Comparison of ENCODE assay signal across 25 cellular contexts in the genomic region with DNA sequence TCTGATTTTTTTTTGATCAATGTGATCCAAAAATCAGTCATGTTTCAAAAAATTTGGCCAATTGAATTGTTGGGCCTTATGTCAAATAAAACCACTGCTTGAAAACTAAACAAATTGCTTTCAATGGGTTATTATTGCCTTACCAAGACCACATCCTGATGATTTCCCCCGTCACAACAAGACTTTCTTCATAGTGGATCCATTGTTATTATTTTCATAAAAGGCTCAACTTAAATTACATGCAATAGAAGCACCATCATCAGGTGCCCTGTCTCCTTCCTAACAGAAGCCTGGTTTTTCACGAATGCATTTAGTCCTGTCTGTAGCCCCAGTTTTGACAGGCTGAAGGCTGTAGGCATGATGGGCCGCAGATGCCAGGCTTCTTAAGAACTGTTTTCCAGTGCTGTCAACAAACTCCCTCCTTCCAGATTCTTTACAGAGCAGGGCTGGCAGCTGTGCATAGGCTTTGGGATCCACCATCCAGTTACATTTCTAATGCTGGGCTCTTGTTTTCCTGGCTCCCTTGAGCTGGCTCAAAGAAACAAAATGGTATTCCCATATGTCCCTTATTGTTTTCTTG.
DNase-seq lines count a peak whose midpoint lies in the region; ATAC-seq and TF ChIP-seq lines count a peak whose summit lies in the region.
"Had no signal": no experiment of that assay in that cellular context is flagged by ENCODE, and none has a peak within 500 bp of the region (broad histone marks: within the 10 kb centered on the region; RNA-seq: fewer than 3 reads in every experiment).

No MANE protein-coding gene starts in this region.

- no peaks in the 10 kb centered on the region for H3K27me3 ChIP-seq in GM23338 (ENCODE audit: insufficient read depth)
- no peaks in the 10 kb centered on the region for H3K27me3 ChIP-seq in CD4-positive, alpha-beta T cell (ENCODE audit: control insufficient read depth, insufficient read depth, low read length)
- H3K27me3 ChIP-seq: BE2C, BLaER1 had no signal

- H3K9me3 ChIP-seq in CD4-positive, alpha-beta T cell (ENCODE audit: control insufficient read depth, low read length): no peaks in the 10 kb centered on the region

- H3K4me1 Mint-ChIP-seq in GM23338: peaks cover 4% of the 10 kb centered on the region; the same call in 2 of the 3 replicates
- H3K4me1 Mint-ChIP-seq in CD4-positive, alpha-beta T cell (ENCODE audit: low read depth): no peaks in the 10 kb centered on the region
- H3K4me1 Mint-ChIP-seq: CD14-positive monocyte; CD4-positive, CD25-positive, alpha-beta regulatory T cell had no signal

- H3K4me3 Mint-ChIP-seq in GM23338: no peak overlapping the region
- no peak overlapping the region for H3K4me3 Mint-ChIP-seq in CD4-positive, alpha-beta T cell
- H3K4me3 Mint-ChIP-seq: CD14-positive monocyte; CD4-positive, CD25-positive, alpha-beta regulatory T cell; CD8-positive, alpha-beta T cell had no signal

- in situ Hi-C loops in KBM-7 (cut with MboI; ENCODE audit: low pct_unique_long_range_greater_than_20kb, low sequenced_read_pairs): no loop called here

- peaks cover 5% of the 10 kb centered on the region; the same call in 1 of the 3 replicates for H3K9me3 Mint-ChIP-seq in GM23338
- H3K9me3 Mint-ChIP-seq in CD4-positive, alpha-beta T cell: no peaks in the 10 kb centered on the region

- POLR2A ChIA-PET in CD4-positive, alpha-beta T cell (lab: Charles Lee): no interaction called here

- H3K9me2 ChIP-seq in GM23338 (ENCODE audit: insufficient read depth): no peaks in the 10 kb centered on the region

- H3K4me1 ChIP-seq in GM23338 (ENCODE audit: insufficient read depth): peaks cover 6% of the 10 kb centered on the region; the same call in 1 of the 2 replicates
- H3K4me1 ChIP-seq: BE2C, BLaER1 had no signal

- H3K27ac Mint-ChIP-seq in GM23338: peak overlapping the region; percentile 63; the same call in 1 of the 2 replicates
- no peak overlapping the region for H3K27ac Mint-ChIP-seq in CD4-positive, alpha-beta T cell
- H3K27ac Mint-ChIP-seq: CD4-positive, CD25-positive, alpha-beta regulatory T cell; CD8-positive, alpha-beta T cell had no signal

- DNase-seq in COLO829 (ENCODE audit: low spot score): peak; percentile 40
- DNase-seq in GM23338 (ENCODE audit: low spot score): no peak
- peak; percentile 93 for DNase-seq in NCI-H446 treated with DMSO at 0.1 percent for 48 hours (lab: John Stamatoyannopoulos, UW)
- DNase-seq in SK-N-DZ (ENCODE audit: low spot score): peak; percentile 68
- DNase-seq in NCI-H82 (lab: John Stamatoyannopoulos, UW): no peak
- no peak for DNase-seq in KBM-7
- DNase-seq in CD4-positive, alpha-beta T cell: no peak
- DNase-seq: 8988T; ACHN; BE2C; C1 segment of cervical spinal cord; CD4-positive, CD25-positive, alpha-beta regulatory T cell; CD8-positive, alpha-beta T cell; COR-L47; DMS 273 treated with DMSO at 0.1 percent for 48 hours; DMS153; DMS53; DMS79; DND-41; EL; GDM1 had no signal

- H3K27ac ChIP-seq in GM23338 (ENCODE audit: low read depth): no peak overlapping the region
- H3K27ac ChIP-seq in CD4-positive, alpha-beta T cell (ENCODE audit: low read depth, low read length): no peak overlapping the region
- H3K27ac ChIP-seq: BLaER1 had no signal

- H2AFZ ChIP-seq in GM23338: no peak overlapping the region; the same call in 1 of the 2 replicates

- no peaks in the 10 kb centered on the region for H3F3A ChIP-seq in GM23338 (replicated peaks; ENCODE audit: low read depth)

- no peak overlapping the region for H3K4me3 ChIP-seq in GM23338
- H3K4me3 ChIP-seq: BLaER1, GM12878 had no signal

- no peak for TF ChIP-seq CTCF in GM23338 (conservative IDR thresholded peaks at IDR 0.05; ENCODE audit: low read depth in 2 of 2)
- no peak for TF ChIP-seq CTCF in CD4-positive, alpha-beta T cell (IDR thresholded peaks at IDR 0.05)

- H4K20me1 ChIP-seq in GM23338 (replicated peaks; ENCODE audit: insufficient read depth): no peaks in the 10 kb centered on the region
- H4K20me1 ChIP-seq: BLaER1 had no signal

- H3K27me3 Mint-ChIP-seq in GM23338 (ENCODE audit: insufficient read depth, low read depth, poor library complexity): no peaks in the 10 kb centered on the region
- no peaks in the 10 kb centered on the region for H3K27me3 Mint-ChIP-seq in CD4-positive, alpha-beta T cell
- H3K27me3 Mint-ChIP-seq: CD4-positive, CD25-positive, alpha-beta regulatory T cell had no signal

- H3K4me2 ChIP-seq in GM23338: no peak overlapping the region
- H3K4me2 ChIP-seq: BLaER1 had no signal

- ATAC-seq in GM23338 (no peak), GM19455 (IDR thresholded peaks at IDR 0.05; ENCODE audit: unreplicated experiment) (no peak)
- ATAC-seq in CD4-positive, alpha-beta T cell (ENCODE audit: poor library complexity): no peak
- ATAC-seq: CD8-positive, alpha-beta T cell; GM12878 had no signal

- no peaks in the 10 kb centered on the region for H3K79me2 ChIP-seq in GM23338 (replicated peaks; ENCODE audit: insufficient read depth)

- intact Hi-C loops in CD4-positive, alpha-beta T cell (cut with DNase I, micrococcal nuclease): no loop called here

- H3K36me3 ChIP-seq in GM23338 (ENCODE audit: insufficient read depth): no peaks in the 10 kb centered on the region
- H3K36me3 ChIP-seq: BE2C, BLaER1 had no signal

- CTCF ChIA-PET in CD4-positive, alpha-beta T cell (lab: Charles Lee): no interaction called here

- H3K36me3 Mint-ChIP-seq in GM23338 (ENCODE audit: low read depth): peaks cover 3% of the 10 kb centered on the region; the same call in 1 of the 3 replicates
- H3K36me3 Mint-ChIP-seq in CD4-positive, alpha-beta T cell (ENCODE audit: low read depth): no peaks in the 10 kb centered on the region
- H3K36me3 Mint-ChIP-seq: CD14-positive monocyte; CD4-positive, CD25-positive, alpha-beta regulatory T cell; CD8-positive, alpha-beta T cell had no signal

TF ChIP-seq in GM23338, 12 proteins besides CTCF, POLR2A, EP300 and RAD21 (continues in another document):
- TF ChIP-seq ZNF331 (CRISPR knock-in tag; IDR thresholded peaks at IDR 0.05; ENCODE audit: low read depth): no peak
- TF ChIP-seq, protein P1, sequence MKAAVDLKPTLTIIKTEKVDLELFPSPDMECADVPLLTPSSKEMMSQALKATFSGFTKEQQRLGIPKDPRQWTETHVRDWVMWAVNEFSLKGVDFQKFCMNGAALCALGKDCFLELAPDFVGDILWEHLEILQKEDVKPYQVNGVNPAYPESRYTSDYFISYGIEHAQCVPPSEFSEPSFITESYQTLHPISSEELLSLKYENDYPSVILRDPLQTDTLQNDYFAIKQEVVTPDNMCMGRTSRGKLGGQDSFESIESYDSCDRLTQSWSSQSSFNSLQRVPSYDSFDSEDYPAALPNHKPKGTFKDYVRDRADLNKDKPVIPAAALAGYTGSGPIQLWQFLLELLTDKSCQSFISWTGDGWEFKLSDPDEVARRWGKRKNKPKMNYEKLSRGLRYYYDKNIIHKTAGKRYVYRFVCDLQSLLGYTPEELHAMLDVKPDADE (IDR thresholded peaks at IDR 0.05): no peak
- TF ChIP-seq POLR2AphosphoS5 (IDR thresholded peaks at IDR 0.05; ENCODE audit: low read depth): no peak
- TF ChIP-seq REST (IDR thresholded peaks at IDR 0.05; ENCODE audit: unreplicated experiment): no peak
- no peak for TF ChIP-seq EZH2phosphoT487 (IDR thresholded peaks at IDR 0.05; ENCODE audit: unreplicated experiment)
- TF ChIP-seq NANOG (IDR thresholded peaks at IDR 0.05; ENCODE audit: borderline replicate concordance): no peak

Comparison
In these comparisons a context has a peak if more than half of its experiments do, and no peak if none do; other contexts are left out.
1. DNase-seq: peak in COLO829 (single experiment), NCI-H446 treated with DMSO at 0.1 percent for 48 hours (single experiment) and SK-N-DZ (single experiment); none in GM23338 (single experiment), NCI-H82 (single experiment), KBM-7 (single experiment) and CD4-positive, alpha-beta T cell (0 of 10).